9 cellular contexts compared by ENCODE assay signal in the genomic region with DNA sequence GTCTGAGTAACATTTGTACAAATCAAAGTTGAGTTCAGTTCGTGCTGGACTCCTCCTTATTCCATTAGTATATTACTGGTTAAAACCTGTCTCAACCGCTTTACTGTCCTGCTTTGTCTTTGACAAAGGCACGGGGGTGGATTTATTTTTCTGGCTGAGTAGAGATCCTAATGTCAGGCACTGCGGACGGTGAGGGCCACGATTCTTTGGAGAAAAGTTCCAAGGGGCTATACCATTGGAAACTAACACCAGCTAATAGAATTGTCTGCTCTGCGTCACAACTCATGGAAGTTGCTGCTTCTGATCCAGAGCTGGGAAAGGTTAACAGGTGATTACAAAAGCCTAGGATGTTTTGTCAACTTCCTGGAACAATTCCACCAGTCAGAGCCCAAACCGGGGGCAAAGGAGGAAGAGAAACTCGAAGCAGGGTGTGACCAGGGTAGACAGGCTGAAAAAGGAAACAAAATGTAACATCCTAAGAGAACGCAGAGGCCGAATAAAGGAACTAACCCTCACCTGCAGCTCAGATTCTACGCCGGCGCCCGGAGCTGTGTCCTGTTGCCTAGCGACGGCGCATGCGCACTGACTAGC. TPM values are rescaled to one million over a fixed set of nuclear protein-coding genes. Genes with fewer than 3 reads are reported as not detected.
DNase-seq lines count a peak whose midpoint lies in the region; ATAC-seq, FAIRE-seq and TF ChIP-seq lines count a peak whose summit lies in the region.
"Had no signal": no experiment of that assay in that cellular context is flagged by ENCODE, and none has a peak within 500 bp of the region (broad histone marks: within the 10 kb centered on the region; RNA-seq: fewer than 3 reads in every experiment).

No MANE protein-coding gene starts in this region.

- intact Hi-C loops in K562 (cut with micrococcal nuclease) (no loop called here), aorta (cut with DNase I) (no loop called here)

- H2AFZ ChIP-seq in K562 (ENCODE audit: low read depth, low read length), result peak overlapping the region; percentile 98

- POLR2A ChIA-PET in K562 (lab: Yijun Ruan, JAX), result interaction anchor here (1.0 to 1.3 kb wide), 4 partner anchors 10 to 20 kb away, joined by 3 to 4 read pairs (median 4); no protein-coding TSS in a partner anchor

- H3K27me3 ChIP-seq in K562 (ENCODE audit: control insufficient read depth in 2 of 2, insufficient read depth in 2 of 2, low read length in 2 of 2) (peaks cover 0 to 2% of the 10 kb centered on the region in 2 experiments; a peak in 1 of 5 replicates), aorta (ENCODE audit: control insufficient read depth in 1 of 2, insufficient read depth in 2 of 2, low read length in 1 of 2) (no peaks in the 10 kb centered on the region)

- H3K9ac ChIP-seq in K562 (ENCODE audit: insufficient read depth in 1 of 2, low read depth in 2 of 2, low read length in 2 of 2), result peak overlapping the region; percentile 55 to 80; a peak in 3 of 4 replicates

- ATAC-seq in K562 (no peak), memory B cell (ENCODE audit: low read depth) (peak; percentile 85), aorta (ENCODE audit: low FRiP score) (peak; percentile 94)

- H3K27ac ChIP-seq in K562 (ENCODE audit: extremely low read depth, low read depth, low read length), result peak overlapping the region; percentile 61; the same call in 1 of the 3 replicates
- H3K27ac ChIP-seq in aorta (ENCODE audit: low read depth in 1 of 2, low read length in 2 of 2), result no peak overlapping the region

- DNase-seq in AG10803 (ENCODE audit: low read depth) (no peak), GM19239 (ENCODE audit: insufficient read length, low spot score) (peak; percentile 81), K562 (ENCODE audit: extremely low read depth in 1 of 4, low spot score in 3 of 4) (no peak), memory B cell (ENCODE audit: low spot score in 2 of 2) (no peak), aorta (peak in 1 of 2 donors; percentile 97), NCI-H510A (lab: John Stamatoyannopoulos, UW) (no peak), NCI-H226 (no peak)
- DNase-seq in Jurkat, Clone E6-1 (ENCODE audit: low read depth, low spot score), result no peak

- TF ChIP-seq CTCF in AG10803 (conservative IDR thresholded peaks at IDR 0.05; ENCODE audit: low read length), result no peak
- TF ChIP-seq CTCF in K562 (IDR thresholded peaks at IDR 0.05 in 2 of 3, conservative IDR thresholded peaks at IDR 0.05 in 1 of 3; ENCODE audit: insufficient read depth in 2 of 3, low read depth in 1 of 3, low read length in 3 of 3), result no peak

- no TSS peak for BruUV-seq in K562 (replicated peaks; lab: Mats Ljungman, UMichigan)

- H3K9me3 ChIP-seq in K562 (replicated peaks; ENCODE audit: control insufficient read depth, insufficient read depth, low read depth, low read length), result no peaks in the 10 kb centered on the region
- peaks cover 2% of the 10 kb centered on the region for H3K9me3 ChIP-seq in aorta (ENCODE audit: control insufficient read depth, low read length)

- TF ChIP-seq RAD21 in K562 (CRISPR knock-in tag; conservative IDR thresholded peaks at IDR 0.05 in 1 of 2, IDR thresholded peaks at IDR 0.05 in 1 of 2), result no peak

- H3K27me3 Mint-ChIP-seq in memory B cell, result no peaks in the 10 kb centered on the region

- in situ Hi-C loops in K562 (cut with MboI), result no loop called here

- peak overlapping the region; percentile 83 for H3K4me2 ChIP-seq in K562 (ENCODE audit: insufficient read depth, low read length)

- CTCF ChIA-PET in K562 (lab: Yijun Ruan, JAX; ENCODE audit: low intra/inter-chr PET ratio), result interaction anchor here (0.7 to 0.8 kb wide), 3 partner anchors 182 to 534 kb away, joined by 3 to 4 read pairs (median 4); partner anchors contain the start of gene TXNL4B

- no peak for TF ChIP-seq EP300 in K562 (IDR thresholded peaks at IDR 0.05; ENCODE audit: low read length)

- no peaks in the 10 kb centered on the region for H4K20me1 ChIP-seq in K562 (replicated peaks; ENCODE audit: control insufficient read depth, insufficient read depth, low read length)

- no peak for TF ChIP-seq POLR2A in K562 (conservative IDR thresholded peaks at IDR 0.05)

- FAIRE-seq in GM19239 (lab: Jason Lieb, UNC) (peak; percentile 98), K562 (lab: Jason Lieb, UNC) (peak; percentile 83)

- H3K4me3 ChIP-seq in AG10803 (ENCODE audit: low read length) (peak overlapping the region; percentile 78), K562 (peak overlapping the region; percentile 55), aorta (ENCODE audit: low read length in 2 of 2) (peak overlapping the region; percentile 38 to 62)
- peak overlapping the region; percentile 67 for H3K4me3 ChIP-seq in Jurkat, Clone E6-1 (ENCODE audit: low read length)

- WGBS in K562 (ENCODE audit: insufficient coverage, low coverage, missing lambda C conversion rate), result 14% methylated on average over 19 of the region's 19 CpGs
- 7 to 8% methylated on average over 19 of the region's 19 CpGs for WGBS in aorta, 2 donors

- peak overlapping the region; percentile 90 for H3K4me3 Mint-ChIP-seq in memory B cell

- H3K36me3 ChIP-seq in K562 (ENCODE audit: control insufficient read depth, insufficient read depth, low read length), result no peaks in the 10 kb centered on the region
- H3K36me3 ChIP-seq in aorta (ENCODE audit: control insufficient read depth in 1 of 2, insufficient read depth in 2 of 2, low read length in 1 of 2), result no peaks in the 10 kb centered on the region

- H3K4me1 Mint-ChIP-seq in memory B cell, result peaks cover 18% of the 10 kb centered on the region

- H3K27ac Mint-ChIP-seq in memory B cell, result peak overlapping the region; percentile 99

- peaks cover 8% of the 10 kb centered on the region for H3K36me3 Mint-ChIP-seq in memory B cell

- H3K9me3 Mint-ChIP-seq in memory B cell, result peaks cover 2% of the 10 kb centered on the region

- H3K9me1 ChIP-seq in K562 (ENCODE audit: control insufficient read depth, insufficient read depth, low read length), result no peaks in the 10 kb centered on the region

- H3K4me1 ChIP-seq in K562 (replicated peaks in 1 of 2; ENCODE audit: control insufficient read depth in 2 of 2, insufficient read depth in 2 of 2, low read length in 2 of 2) (peaks cover 5 to 15% of the 10 kb centered on the region in 2 experiments; a peak in 4 of 5 replicates), aorta (ENCODE audit: control insufficient read depth in 1 of 2, insufficient read depth in 2 of 2, low read length in 2 of 2) (no peaks in the 10 kb centered on the region)

- no peaks in the 10 kb centered on the region for H3K79me2 ChIP-seq in K562 (ENCODE audit: control insufficient read depth, insufficient read depth, low read length)

TF ChIP-seq in K562, 482 proteins besides CTCF, POLR2A, EP300 and RAD21 (continues in another document):
- TF ChIP-seq RBM17 (IDR thresholded peaks at IDR 0.05; ENCODE audit: borderline replicate concordance, low read depth, low read length) (no peak), TEAD4 (IDR thresholded peaks at IDR 0.05; ENCODE audit: low read length) (no peak), TEAD4 (CRISPR knock-in tag; IDR thresholded peaks at IDR 0.05; ENCODE audit: borderline replicate concordance) (no peak), TRIM28 (IDR thresholded peaks at IDR 0.05) (no peak), MXI1 (IDR thresholded peaks at IDR 0.05; ENCODE audit: low read depth, low read length) (peak; percentile 86; the same call in 1 of the 2 replicates)

RNA-seq across cellular contexts. Expression of gene TAT, which starts 12.4 kb away (rescaled TPM):
- not detected for polyA plus RNA-seq in Jurkat, Clone E6-1 (2012; ENCODE audit: insufficient read depth, insufficient read length)
- total RNA-seq in K562 (2011; cell fraction: chromatin; rRNA removed; ENCODE audit: low replicate concordance), result not detected in 2 replicates
- not detected in 2 replicates for total RNA-seq in K562 (2011; cell fraction: nucleolus; rRNA removed)
- not detected in 2 replicates for total RNA-seq in K562 (2011; cell fraction: nucleoplasm; rRNA removed)
- total RNA-seq in K562 (2014; rRNA removed) (not detected in 2 replicates), K562 (2014; rRNA removed; fragmentation: Illumina TruSeq; extraction: Trizol) (not detected in 2 replicates), K562 (2015; rRNA removed; fragmentation: Illumina TruSeq; extraction: Trizol) (not detected in 2 replicates), K562 (2021) (0.24 and 0.63 TPM in 2 replicates), aorta (not detected)
- polyA plus RNA-seq in K562 (2011; rRNA removed) (not detected in 2 replicates), K562 (2014; fragmentation: Illumina TruSeq; extraction: Trizol) (not detected in 2 replicates), K562 (2014; fragmentation: Nextera tagmentation; extraction: Ambion mirVana) (under 1 TPM; 0.04 TPM), K562 (2014; rRNA removed) (not detected in 2 replicates), aorta (not detected)
- not detected in 2 replicates for polyA plus RNA-seq in K562 (2011; cell fraction: cytosol; rRNA removed)
- polyA plus RNA-seq in K562 (2011; cell fraction: nucleus; rRNA removed), result not detected in 2 replicates
- polyA plus RNA-seq in K562 (2012), result 0.04 TPM in 1 of 2 replicates, not detected in the other
- not detected in 2 replicates for polyA minus RNA-seq in K562 (2011; rRNA and poly(A)+ RNA removed)
- polyA minus RNA-seq in K562 (2011; cell fraction: cytosol; rRNA and poly(A)+ RNA removed), result not detected in 2 replicates
- polyA minus RNA-seq in K562 (2011; cell fraction: nucleus; rRNA and poly(A)+ RNA removed), result not detected in 2 replicates
- total RNA-seq: HT1080 had no signal

RNA-seq across cellular contexts. Expression of gene CHST4, which starts 38.2 kb away (rescaled TPM):
- not detected for polyA plus RNA-seq in Jurkat, Clone E6-1 (2012; ENCODE audit: insufficient read depth, insufficient read length)
- not detected in 2 replicates for total RNA-seq in K562 (2011; cell fraction: chromatin; rRNA removed; ENCODE audit: low replicate concordance)
- not detected in 2 replicates for total RNA-seq in K562 (2011; cell fraction: nucleolus; rRNA removed)
- not detected in 2 replicates for total RNA-seq in K562 (2011; cell fraction: nucleoplasm; rRNA removed)
- total RNA-seq in K562 (2014; rRNA removed) (not detected in 2 replicates), K562 (2014; rRNA removed; fragmentation: Illumina TruSeq; extraction: Trizol) (not detected in 2 replicates), K562 (2015; rRNA removed; fragmentation: Illumina TruSeq; extraction: Trizol) (not detected in 2 replicates), K562 (2021) (0.07 and 0.09 TPM in 2 replicates), aorta (not detected)
- polyA plus RNA-seq in K562 (2011; rRNA removed) (not detected in 2 replicates), K562 (2014; fragmentation: Illumina TruSeq; extraction: Trizol) (not detected in 2 replicates), K562 (2014; fragmentation: Nextera tagmentation; extraction: Ambion mirVana) (not detected), K562 (2014; rRNA removed) (not detected in 2 replicates), aorta (under 1 TPM in 1 of 2 donors, not detected in 1; 0.88 TPM)
- polyA plus RNA-seq in K562 (2011; cell fraction: cytosol; rRNA removed), result 0.03 TPM in 1 of 2 replicates, not detected in the other
- polyA plus RNA-seq in K562 (2011; cell fraction: nucleus; rRNA removed), result not detected in 2 replicates
- not detected in 2 replicates for polyA plus RNA-seq in K562 (2012)
- 0.11 TPM in 1 of 2 replicates, not detected in the other for polyA minus RNA-seq in K562 (2011; rRNA and poly(A)+ RNA removed)
- not detected in 2 replicates for polyA minus RNA-seq in K562 (2011; cell fraction: cytosol; rRNA and poly(A)+ RNA removed)
- not detected in 2 replicates for polyA minus RNA-seq in K562 (2011; cell fraction: nucleus; rRNA and poly(A)+ RNA removed)
- total RNA-seq: HT1080 had no signal
